37 cellular contexts compared by ENCODE assay signal in genomic region chr12:70372881-70373280, GRCh38. TPM values are rescaled to one million over a fixed set of nuclear protein-coding genes. Genes with fewer than 3 reads are reported as not detected.
"Had no signal": no experiment of that assay in that cellular context is flagged by ENCODE, and none has a peak within 500 bp of the region (broad histone marks: within the 10 kb centered on the region; RNA-seq: fewer than 3 reads in every experiment).

No MANE protein-coding gene starts in this region.

- H3K4me3 ChIP-seq: MG63 had no signal

- H3K4me2 ChIP-seq: KMS-11 had no signal

- H3K27ac ChIP-seq: KMS-11 had no signal

- H3K9ac ChIP-seq: KMS-11 had no signal

- H3K36me3 ChIP-seq: MG63 had no signal

- DNase-seq: Karpas-422, Kasumi-1, KG1, MG63, MM.1S, MV-4-11, NCI-H1048, NCI-H1092, NCI-H1092 treated with DMSO at 0.1 percent for 48 hours, NCI-H1105, NCI-H1105 treated with DMSO at 0.1 percent for 48 hours, NCI-H1417, NCI-H1417 treated with DMSO at 0.1 percent for 48 hours, NCI-H1436, NCI-H1436 treated with DMSO at 0.1 percent for 48 hours, NCI-H146, NCI-H1694, NCI-H1694 treated with DMSO at 0.1 percent for 48 hours, NCI-H187, NCI-H187 treated with DMSO at 0.1 percent for 48 hours, NCI-H1930, NCI-H2029, NCI-H2029 treated with DMSO at 0.1 percent for 48 hours, NCI-H2081, NCI-H2081 treated with DMSO at 0.1 percent for 48 hours, NCI-H2107, NCI-H2171, NCI-H2171 treated with DMSO at 0.1 percent for 48 hours, NCI-H2227 treated with DMSO at 0.1 percent for 48 hours, NCI-H226, NCI-H345, NCI-H446, NCI-H446 treated with DMSO at 0.1 percent for 48 hours, NCI-H510A, NCI-H510A treated with DMSO at 0.1 percent for 48 hours had no signal

- H3K9me3 ChIP-seq: MG63 had no signal

RNA-seq across cellular contexts. Expression of gene KCNMB4, which starts 6.8 kb away (rescaled TPM):
- total RNA-seq: MCF 10A had no signal
